In genomic region chr2:25642298-25642697, GRCh38 we compare ENCODE assay signal across 28 cellular contexts.
"Had no signal": no experiment of that assay in that cellular context is flagged by ENCODE, and none has a peak within 500 bp of the region (broad histone marks: within the 10 kb centered on the region; RNA-seq: fewer than 3 reads in every experiment).

No MANE protein-coding gene starts in this region.

- H3K36me3 Mint-ChIP-seq: natural killer cell had no signal

- H3K27ac Mint-ChIP-seq: naive thymus-derived CD4-positive, alpha-beta T cell; natural killer cell; nephron; neural progenitor cell; progenitor cell of endocrine pancreas; stimulated activated effector memory CD8-positive, alpha-beta T cell treated with anti-CD3 and anti-CD28 coated beads, Interleukin-12 subunit alpha, Interleukin-12 subunit beta, amount 100 ng/mL, for 72 hours; stimulated activated naive B cell treated with anti-CD40 and anti-IgM and Interleukin-4, amounts not matched to agents 10 μg/mL and 1 μg/mL and 100 μg/mL, for 72 hours; stimulated activated naive CD8-positive, alpha-beta T cell treated with anti-CD3 and anti-CD28 coated beads, Interleukin-15, Interleukin-2, amounts not matched to agents 100 ng/mL and 50 ng/mL, for 24 hours had no signal

- H2AFZ ChIP-seq: neural progenitor cell, parathyroid adenoma had no signal

- H3K9ac ChIP-seq: neural progenitor cell, parathyroid adenoma had no signal

- H3K36me3 ChIP-seq: neural progenitor cell, ovary, thoracic aorta, thyroid gland, upper lobe of right lung, uterus had no signal

- H3K27ac ChIP-seq: neural progenitor cell, ovary, parathyroid adenoma, psoas muscle, skin epidermis, stomach, thoracic aorta, thyroid gland, tibial nerve, upper lobe of right lung, uterus had no signal

- DNase-seq: naive thymus-derived CD4-positive, alpha-beta T cell; natural killer cell; occipital lobe; ovary; posterior cingulate gyrus; psoas muscle; right cardiac atrium; stimulated activated CD4-positive, alpha-beta T cell treated with anti-CD3 and anti-CD28 coated beads, Interleukin-15, amount 100 ng/mL, for 24 hours; stimulated activated CD4-positive, alpha-beta T cell treated with anti-CD3 and anti-CD28 coated beads, Interleukin-2, amount 100 ng/mL, for 24 hours; stimulated activated CD4-positive, alpha-beta T cell treated with anti-CD3 and anti-CD28 coated beads, Interleukin-2, amount 100 ng/mL, for 48 hours; stimulated activated CD4-positive, alpha-beta T cell treated with anti-CD3 and anti-CD28 coated beads, Interleukin-4, amount 100 ng/mL, for 24 hours; stimulated activated naive B cell treated with anti-CD40 and anti-IgM and Interleukin-4, amounts not matched to agents 10 μg/mL and 1 μg/mL and 100 μg/mL, for 72 hours; stimulated activated naive CD4-positive, alpha-beta T cell treated with Interleukin-2 at 50 U/mL for 16 hours; stomach; thyroid gland; upper lobe of right lung; uterus had no signal

- H3K27me3 Mint-ChIP-seq: naive thymus-derived CD4-positive, alpha-beta T cell; progenitor cell of endocrine pancreas; stimulated activated naive B cell treated with anti-CD40 and anti-IgM and Interleukin-4, amounts not matched to agents 10 μg/mL and 1 μg/mL and 100 μg/mL, for 72 hours; stimulated activated naive CD8-positive, alpha-beta T cell treated with anti-CD3 and anti-CD28 coated beads, Interleukin-15, Interleukin-2, amounts not matched to agents 100 ng/mL and 50 ng/mL, for 24 hours; type B pancreatic cell had no signal

- H3K4me3 Mint-ChIP-seq: naive thymus-derived CD4-positive, alpha-beta T cell; natural killer cell; nephron; neural progenitor cell; stimulated activated effector memory CD8-positive, alpha-beta T cell treated with anti-CD3 and anti-CD28 coated beads, Interleukin-12 subunit alpha, Interleukin-12 subunit beta, amount 100 ng/mL, for 72 hours; stimulated activated naive B cell treated with anti-CD40 and anti-IgM and Interleukin-4, amounts not matched to agents 10 μg/mL and 1 μg/mL and 100 μg/mL, for 72 hours; stimulated activated naive CD8-positive, alpha-beta T cell treated with anti-CD3 and anti-CD28 coated beads, Interleukin-15, Interleukin-2, amounts not matched to agents 100 ng/mL and 50 ng/mL, for 24 hours; type B pancreatic cell had no signal

- H3K27me3 ChIP-seq: neural progenitor cell, ovary, stomach, thyroid gland, tibial nerve, upper lobe of right lung, uterus had no signal

- H3K4me1 ChIP-seq: neural progenitor cell, parathyroid adenoma, psoas muscle, stomach, thyroid gland, tibial nerve, upper lobe of right lung, uterus had no signal

- H3K9me3 ChIP-seq: ovary, psoas muscle, stomach, thoracic aorta, thyroid gland, tibial nerve, upper lobe of right lung, uterus had no signal

- ATAC-seq: naive thymus-derived CD4-positive, alpha-beta T cell; natural killer cell; psoas muscle; right cardiac atrium; sciatic nerve; stimulated activated effector memory CD8-positive, alpha-beta T cell treated with anti-CD3 and anti-CD28 coated beads, Interleukin-12 subunit alpha, Interleukin-12 subunit beta, amount 100 ng/mL, for 72 hours; stimulated activated naive B cell treated with anti-CD40 and anti-IgM and Interleukin-4, amounts not matched to agents 10 μg/mL and 1 μg/mL and 100 μg/mL, for 72 hours; upper lobe of right lung had no signal

- H3K4me2 ChIP-seq: neural progenitor cell had no signal

- H3K4me1 Mint-ChIP-seq: nephron; neural progenitor cell; stimulated activated naive B cell treated with anti-CD40 and anti-IgM and Interleukin-4, amounts not matched to agents 10 μg/mL and 1 μg/mL and 100 μg/mL, for 72 hours had no signal

- H3K4me3 ChIP-seq: neural progenitor cell, ovary, psoas muscle, skin epidermis, stomach, thoracic aorta, thyroid gland, tibial nerve, upper lobe of right lung, uterus had no signal
